In genomic region chr2:133092571-133092970, GRCh38 we compare ENCODE assay signal across 19 cellular contexts.
"Had no signal": no experiment of that assay in that cellular context is flagged by ENCODE, and none has a peak within 500 bp of the region (broad histone marks: within the 10 kb centered on the region; RNA-seq: fewer than 3 reads in every experiment).

No MANE protein-coding gene starts in this region.

- H3K4me3 Mint-ChIP-seq: activated CD4-positive, alpha-beta memory T cell treated with anti-CD3 and anti-CD28 coated beads, Interleukin-2, amount 10 ng/mL, durations not matched to agents 7 days and 5 days; activated CD4-positive, alpha-beta T cell treated with anti-CD3 and anti-CD28 coated beads for 36 hours; activated CD8-positive, alpha-beta memory T cell treated with anti-CD3 and anti-CD28 coated beads, Interleukin-2, amount 10 ng/mL, durations not matched to agents 7 days and 5 days; activated naive CD8-positive, alpha-beta T cell treated with anti-CD3 and anti-CD28 coated beads, Interleukin-2, amount 10 ng/mL, durations not matched to agents 7 days and 5 days; activated T-helper 17 cell treated with anti-CD3 and anti-CD28 coated beads, Interleukin-2, amount 50 U/mL, for 72 hours; memory B cell; WTC11 had no signal

- H3K27me3 Mint-ChIP-seq: activated CD4-positive, alpha-beta memory T cell treated with anti-CD3 and anti-CD28 coated beads, Interleukin-2, amount 10 ng/mL, durations not matched to agents 7 days and 5 days; activated CD4-positive, alpha-beta T cell treated with anti-CD3 and anti-CD28 coated beads for 36 hours; activated CD8-positive, alpha-beta memory T cell treated with anti-CD3 and anti-CD28 coated beads, Interleukin-2, amount 10 ng/mL, durations not matched to agents 7 days and 5 days; activated naive CD8-positive, alpha-beta T cell treated with anti-CD3 and anti-CD28 coated beads, Interleukin-2, amount 10 ng/mL, durations not matched to agents 7 days and 5 days; activated T-helper 17 cell treated with anti-CD3 and anti-CD28 coated beads, Interleukin-2, amount 50 U/mL, for 72 hours; memory B cell had no signal

- H3K27ac Mint-ChIP-seq: activated CD4-positive, alpha-beta memory T cell treated with anti-CD3 and anti-CD28 coated beads, Interleukin-2, amount 10 ng/mL, durations not matched to agents 7 days and 5 days; activated CD4-positive, alpha-beta T cell treated with anti-CD3 and anti-CD28 coated beads for 36 hours; activated CD8-positive, alpha-beta memory T cell treated with anti-CD3 and anti-CD28 coated beads, Interleukin-2, amount 10 ng/mL, durations not matched to agents 7 days and 5 days; activated naive CD8-positive, alpha-beta T cell treated with anti-CD3 and anti-CD28 coated beads, Interleukin-2, amount 10 ng/mL, durations not matched to agents 7 days and 5 days; activated T-helper 17 cell treated with anti-CD3 and anti-CD28 coated beads, Interleukin-2, amount 50 U/mL, for 72 hours; memory B cell; WTC11 had no signal

- H3K36me3 Mint-ChIP-seq: activated CD8-positive, alpha-beta memory T cell treated with anti-CD3 and anti-CD28 coated beads, Interleukin-2, amount 10 ng/mL, durations not matched to agents 7 days and 5 days; activated naive CD8-positive, alpha-beta T cell treated with anti-CD3 and anti-CD28 coated beads, Interleukin-2, amount 10 ng/mL, durations not matched to agents 7 days and 5 days; memory B cell; WTC11 had no signal

- H3K9me3 Mint-ChIP-seq: activated T-helper 17 cell treated with anti-CD3 and anti-CD28 coated beads, Interleukin-2, amount 50 U/mL, for 72 hours; memory B cell had no signal

- H3K4me1 Mint-ChIP-seq: activated CD4-positive, alpha-beta memory T cell treated with anti-CD3 and anti-CD28 coated beads, Interleukin-2, amount 10 ng/mL, durations not matched to agents 7 days and 5 days; activated CD4-positive, alpha-beta T cell treated with anti-CD3 and anti-CD28 coated beads for 36 hours; activated CD8-positive, alpha-beta memory T cell treated with anti-CD3 and anti-CD28 coated beads, Interleukin-2, amount 10 ng/mL, durations not matched to agents 7 days and 5 days; activated naive CD8-positive, alpha-beta T cell treated with anti-CD3 and anti-CD28 coated beads, Interleukin-2, amount 10 ng/mL, durations not matched to agents 7 days and 5 days; activated T-helper 17 cell treated with anti-CD3 and anti-CD28 coated beads, Interleukin-2, amount 50 U/mL, for 72 hours; memory B cell had no signal

- DNase-seq: activated CD4-positive, alpha-beta memory T cell treated with anti-CD3 and anti-CD28 coated beads, Interleukin-2, amount 10 ng/mL, durations not matched to agents 7 days and 5 days; activated CD4-positive, alpha-beta T cell treated with anti-CD3 and anti-CD28 coated beads for 36 hours; activated CD8-positive, alpha-beta memory T cell treated with anti-CD3 and anti-CD28 coated beads, Interleukin-2, amount 10 ng/mL, durations not matched to agents 7 days and 5 days; activated naive CD4-positive, alpha-beta T cell; activated naive CD8-positive, alpha-beta T cell treated with anti-CD3 and anti-CD28 coated beads, Interleukin-2, amount 10 ng/mL, durations not matched to agents 7 days and 5 days; anterior cingulate cortex; cerebellar nuclear complex; cortex of kidney; erythroblast; heart right ventricle; occipital lobe; retina; stimulated activated CD8-positive, alpha-beta memory T cell treated with anti-CD3 and anti-CD28 coated beads, Interleukin-4, amount 100 ng/mL, for 48 hours; stimulated activated naive CD4-positive, alpha-beta T cell; substantia nigra; tibial artery had no signal
